8 cellular contexts compared by ENCODE assay signal in the genomic region with DNA sequence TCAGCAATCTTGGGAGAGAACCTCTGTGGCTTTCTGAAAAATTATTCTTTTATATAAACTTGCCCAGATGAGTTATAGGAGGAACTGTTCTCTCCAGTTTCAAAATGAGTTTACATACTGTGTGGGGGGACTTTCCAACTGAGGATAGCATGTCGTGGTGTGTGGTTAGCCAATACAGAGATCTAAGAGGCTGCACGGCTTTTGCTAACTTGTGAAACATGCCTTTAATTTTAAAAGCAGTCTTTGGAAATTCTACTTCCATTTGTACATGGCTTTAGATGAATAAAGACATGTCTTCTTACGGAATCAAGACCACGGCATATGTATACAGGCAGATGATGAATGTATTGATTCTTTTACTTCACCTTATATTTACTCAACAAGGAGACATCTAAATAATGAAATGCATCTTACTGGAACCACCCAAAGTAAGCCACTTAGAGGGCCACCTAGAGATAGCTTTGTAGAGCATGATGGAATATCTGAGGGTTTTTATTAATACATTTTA. TPM values are rescaled to one million over a fixed set of nuclear protein-coding genes. Genes with fewer than 3 reads are reported as not detected.
A peak's percentile ranks its signal among the peaks of the same experiment; 100 is the strongest.
DNase-seq lines count a peak whose midpoint lies in the region; ATAC-seq, FAIRE-seq and TF ChIP-seq lines count a peak whose summit lies in the region.

No MANE protein-coding gene starts in this region.

- TF ChIP-seq POLR2A in K562 (conservative IDR thresholded peaks at IDR 0.05) (no peak), erythroblast (IDR thresholded peaks at IDR 0.05; ENCODE audit: low read length) (no peak)

- intact Hi-C loops in K562 (cut with micrococcal nuclease) (no loop called here), MCF 10A (cut with micrococcal nuclease) (no loop called here)

- no peaks in the 10 kb centered on the region for H3K4me1 Mint-ChIP-seq in MCF 10A (ENCODE audit: insufficient read depth, unreplicated experiment)

- TF ChIP-seq RAD21 in K562 (CRISPR knock-in tag; conservative IDR thresholded peaks at IDR 0.05 in 1 of 2, IDR thresholded peaks at IDR 0.05 in 1 of 2) = no peak

- no peaks in the 10 kb centered on the region for H3K9me3 Mint-ChIP-seq in MCF 10A (ENCODE audit: unreplicated experiment)

- H3K79me2 ChIP-seq in K562 (ENCODE audit: control insufficient read depth, insufficient read depth, low read length) = peaks cover 85% of the 10 kb centered on the region

- DNase-seq in GM13976 (ENCODE audit: low spot score) (peak; percentile 64), NOMO-1 treated with DMSO at 0.1 percent for 48 hours (lab: John Stamatoyannopoulos, UW; ENCODE audit: unreplicated experiment) (peak; percentile 86), K562 (ENCODE audit: extremely low read depth in 1 of 4, low spot score in 3 of 4) (no peak), erythroblast (lab: John Stamatoyannopoulos, UW) (no peak), MCF 10A (ENCODE audit: unreplicated experiment) (no peak), NCI-H2029 treated with DMSO at 0.1 percent for 48 hours (lab: John Stamatoyannopoulos, UW) (no peak)
- DNase-seq in stimulated activated CD8-positive, alpha-beta memory T cell treated with anti-CD3 and anti-CD28 coated beads, Interleukin-7, amount 100 ng/mL, for 4 hours (ENCODE audit: low read depth in 2 of 2) = peak; percentile 33 to 49

- peak; percentile 51 for FAIRE-seq in K562 (lab: Jason Lieb, UNC)

- H3K4me3 Mint-ChIP-seq in MCF 10A (ENCODE audit: unreplicated experiment) = no peak overlapping the region

- CTCF ChIA-PET in K562 (lab: Yijun Ruan, JAX; ENCODE audit: low intra/inter-chr PET ratio) (no interaction called here), MCF 10A (lab: Yijun Ruan, JAX) (no interaction called here)

- H3K4me3 ChIP-seq in K562 = no peak overlapping the region

- no peak overlapping the region for H3K9ac ChIP-seq in K562 (ENCODE audit: insufficient read depth in 1 of 2, low read depth in 2 of 2, low read length in 2 of 2)

- H3K27me3 Mint-ChIP-seq in MCF 10A (ENCODE audit: insufficient read depth, unreplicated experiment) = no peaks in the 10 kb centered on the region

- no TSS peak for BruUV-seq in K562 (replicated peaks; lab: Mats Ljungman, UMichigan)
- BruUV-seq in MCF 10A (replicated peaks; lab: Mats Ljungman, UMichigan) = no TSS peak

- in situ Hi-C loops in GM13976 (cut with MboI; ENCODE audit: low sequenced_read_pairs, unreplicated experiment) (no loop called here), K562 (cut with MboI) (no loop called here)

- peaks cover 12% of the 10 kb centered on the region; the same call in 1 of the 3 replicates for H3K36me3 ChIP-seq in K562 (ENCODE audit: control insufficient read depth, insufficient read depth, low read length)

- H3K27ac ChIP-seq in K562 (ENCODE audit: extremely low read depth, low read depth, low read length) = no peak overlapping the region

- H4K20me1 ChIP-seq in K562 (replicated peaks; ENCODE audit: control insufficient read depth, insufficient read depth, low read length) = no peaks in the 10 kb centered on the region

- ATAC-seq in HG02588 (IDR thresholded peaks at IDR 0.05; ENCODE audit: unreplicated experiment) (peak; percentile 82), K562 (peak; percentile 33; the same call in 2 of the 3 replicates)

- no peaks in the 10 kb centered on the region for H3K27me3 ChIP-seq in K562 (ENCODE audit: control insufficient read depth in 2 of 2, insufficient read depth in 2 of 2, low read length in 2 of 2)

- no peak overlapping the region for H3K27ac Mint-ChIP-seq in MCF 10A (ENCODE audit: low read depth, unreplicated experiment)

- H2AFZ ChIP-seq in K562 (ENCODE audit: low read depth, low read length) = no peak overlapping the region

- no peaks in the 10 kb centered on the region; a peak in 1 of 5 replicates for H3K4me1 ChIP-seq in K562 (replicated peaks in 1 of 2; ENCODE audit: control insufficient read depth in 2 of 2, insufficient read depth in 2 of 2, low read length in 2 of 2)

- no peak for TF ChIP-seq CTCF in GM13976 (IDR thresholded peaks at IDR 0.05; ENCODE audit: borderline replicate concordance, control extremely low read depth, extremely low read depth, insufficient read depth, missing control alignments)
- no peak for TF ChIP-seq CTCF in K562 (IDR thresholded peaks at IDR 0.05 in 2 of 3, conservative IDR thresholded peaks at IDR 0.05 in 1 of 3; ENCODE audit: insufficient read depth in 2 of 3, low read depth in 1 of 3, low read length in 3 of 3)
- TF ChIP-seq CTCF in MCF 10A (IDR thresholded peaks at IDR 0.05; ENCODE audit: unreplicated experiment) = no peak

- H3K36me3 Mint-ChIP-seq in MCF 10A (ENCODE audit: insufficient read depth, unreplicated experiment) = no peaks in the 10 kb centered on the region

- no peak for TF ChIP-seq EP300 in K562 (IDR thresholded peaks at IDR 0.05; ENCODE audit: low read length)

- no peaks in the 10 kb centered on the region for H3K9me1 ChIP-seq in K562 (ENCODE audit: control insufficient read depth, insufficient read depth, low read length)

- 78% methylated on average over 4 of the region's 4 CpGs for WGBS in K562 (ENCODE audit: insufficient coverage, low coverage, missing lambda C conversion rate)

- POLR2A ChIA-PET in K562 (lab: Yijun Ruan, JAX) (no interaction called here), MCF 10A (lab: Yijun Ruan, JAX) (interaction anchor here (1.1 kb wide), 1 partner anchor 11 kb away, joined by 3 read pairs; no protein-coding TSS in a partner anchor)

- H3K9me3 ChIP-seq in K562 (replicated peaks; ENCODE audit: control insufficient read depth, insufficient read depth, low read depth, low read length) = no peaks in the 10 kb centered on the region

- no peak overlapping the region for H3K4me2 ChIP-seq in K562 (ENCODE audit: insufficient read depth, low read length)

TF ChIP-seq in K562, 482 proteins besides CTCF, POLR2A, EP300 and RAD21 (continues in another document):
- TF ChIP-seq SIN3B (IDR thresholded peaks at IDR 0.05; ENCODE audit: low read depth) (no peak), NELFE (IDR thresholded peaks at IDR 0.05; ENCODE audit: insufficient read depth, insufficient read length) (no peak), DMBX1 (CRISPR knock-in tag; IDR thresholded peaks at IDR 0.05; ENCODE audit: borderline replicate concordance) (no peak), HDAC6 (IDR thresholded peaks at IDR 0.05; ENCODE audit: low read depth, low read length) (no peak), TCF7 (IDR thresholded peaks at IDR 0.05; ENCODE audit: borderline replicate concordance) (no peak), ZBTB49 (CRISPR knock-in tag; IDR thresholded peaks at IDR 0.05; ENCODE audit: borderline replicate concordance) (no peak), HNRNPUL1 (IDR thresholded peaks at IDR 0.05; ENCODE audit: low read length) (no peak), SMAD4 (CRISPR knock-in tag; conservative IDR thresholded peaks at IDR 0.05) (no peak)
- TF ChIP-seq, protein P1, sequence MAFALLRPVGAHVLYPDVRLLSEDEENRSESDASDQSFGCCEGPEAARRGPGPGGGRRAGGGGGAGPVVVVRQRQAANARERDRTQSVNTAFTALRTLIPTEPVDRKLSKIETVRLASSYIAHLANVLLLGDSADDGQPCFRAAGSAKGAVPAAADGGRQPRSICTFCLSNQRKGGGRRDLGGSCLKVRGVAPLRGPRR (CRISPR knock-in tag; IDR thresholded peaks at IDR 0.05) = no peak

RNA-seq across cellular contexts. Expression of gene HIVEP1, which starts 39.8 kb away (rescaled TPM):
- 53.0 and 162 TPM in 2 replicates for total RNA-seq in K562 (2011; cell fraction: chromatin; rRNA removed; ENCODE audit: low replicate concordance)
- total RNA-seq in K562 (2011; cell fraction: nucleolus; rRNA removed) = 38.2 and 56.5 TPM in 2 replicates
- 82.4 and 142 TPM in 2 replicates for total RNA-seq in K562 (2011; cell fraction: nucleoplasm; rRNA removed)
- 19.3 and 21.7 TPM in 2 replicates for total RNA-seq in K562 (2014; rRNA removed)
- total RNA-seq in K562 (2014; rRNA removed; fragmentation: Illumina TruSeq; extraction: Trizol) = 33.3 and 37.1 TPM in 2 replicates
- 29.3 and 30.4 TPM in 2 replicates for total RNA-seq in K562 (2015; rRNA removed; fragmentation: Illumina TruSeq; extraction: Trizol)
- 25.8 and 28.8 TPM in 2 replicates for total RNA-seq in K562 (2021)
- polyA plus RNA-seq in K562 (2011; rRNA removed) = 16.9 and 18.2 TPM in 2 replicates
- 19.3 and 22.5 TPM in 2 replicates for polyA plus RNA-seq in K562 (2011; cell fraction: cytosol; rRNA removed)
- 35.9 and 42.5 TPM in 2 replicates for polyA plus RNA-seq in K562 (2011; cell fraction: nucleus; rRNA removed)
- 11.0 and 12.9 TPM in 2 replicates for polyA plus RNA-seq in K562 (2012)
- polyA plus RNA-seq in K562 (2014; fragmentation: Illumina TruSeq; extraction: Trizol) = 20.9 and 24.9 TPM in 2 replicates
- polyA plus RNA-seq in K562 (2014; fragmentation: Nextera tagmentation; extraction: Ambion mirVana) = 1 to 10 TPM; 6.0 to 6.2 TPM
- 14.6 and 18.4 TPM in 2 replicates for polyA plus RNA-seq in K562 (2014; rRNA removed)
- polyA minus RNA-seq in K562 (2011; rRNA and poly(A)+ RNA removed) = 64.9 and 75.2 TPM in 2 replicates
- 21.6 and 23.0 TPM in 2 replicates for polyA minus RNA-seq in K562 (2011; cell fraction: cytosol; rRNA and poly(A)+ RNA removed)
- polyA minus RNA-seq in K562 (2011; cell fraction: nucleus; rRNA and poly(A)+ RNA removed) = 68.8 and 114 TPM in 2 replicates
- total RNA-seq in MCF 10A (2022) = 19.1 and 27.0 TPM in 2 replicates

Comparison
In these comparisons a context has a peak if more than half of its experiments do, and no peak if none do; other contexts are left out.
1. DNase-seq: peak in GM13976 (single experiment), NOMO-1 treated with DMSO at 0.1 percent for 48 hours (single experiment) and stimulated activated CD8-positive, alpha-beta memory T cell treated with anti-CD3 and anti-CD28 coated beads, Interleukin-7, amount 100 ng/mL, for 4 hours (2 of 2); none in K562 (0 of 4), erythroblast (0 of 2), MCF 10A (single experiment) and NCI-H2029 treated with DMSO at 0.1 percent for 48 hours (single experiment).